Comparison of ENCODE assay signal across 26 cellular contexts in genomic region chr9:1927546-1927945, GRCh38.
DNase-seq lines count a peak whose midpoint lies in the region; ATAC-seq, FAIRE-seq and TF ChIP-seq lines count a peak whose summit lies in the region.
"Had no signal": no experiment of that assay in that cellular context is flagged by ENCODE, and none has a peak within 500 bp of the region (broad histone marks: within the 10 kb centered on the region; RNA-seq: fewer than 3 reads in every experiment).

No MANE protein-coding gene starts in this region.

- peaks cover 0 to 4% of the 10 kb centered on the region in 2 experiments; a peak in 1 of 4 replicates for H3K36me3 ChIP-seq in GM12878 (ENCODE audit: control insufficient read depth in 2 of 2, insufficient read depth in 2 of 2, low read length in 1 of 2)
- H3K36me3 ChIP-seq in neural progenitor cell, result no peaks in the 10 kb centered on the region
- no peaks in the 10 kb centered on the region for H3K36me3 ChIP-seq in vagina
- H3K36me3 ChIP-seq: BE2C, BLaER1 had no signal

- no peak overlapping the region for H3K4me3 Mint-ChIP-seq in neural progenitor cell
- H3K4me3 Mint-ChIP-seq in activated CD4-positive, alpha-beta memory T cell treated with anti-CD3 and anti-CD28 coated beads for 36 hours, result no peak overlapping the region
- H3K4me3 Mint-ChIP-seq: CD14-positive monocyte; CD4-positive, alpha-beta memory T cell; CD4-positive, CD25-positive, alpha-beta regulatory T cell; CD8-positive, alpha-beta memory T cell had no signal

- H3K27me3 ChIP-seq in GM12878 (replicated peaks in 1 of 2; ENCODE audit: control insufficient read depth in 2 of 2, insufficient read depth in 2 of 2, low read length in 1 of 2), result no peaks in the 10 kb centered on the region
- H3K27me3 ChIP-seq in neural progenitor cell, result no peaks in the 10 kb centered on the region
- H3K27me3 ChIP-seq in vagina, result no peaks in the 10 kb centered on the region
- H3K27me3 ChIP-seq: BE2C, BLaER1 had no signal

- ATAC-seq in GM12878, result no peak
- ATAC-seq in HG02973 (IDR thresholded peaks at IDR 0.05; ENCODE audit: unreplicated experiment), result no peak

- TF ChIP-seq POLR2A in GM12892 (IDR thresholded peaks at IDR 0.05; ENCODE audit: low read depth, low read length) (no peak), GM12878 (IDR thresholded peaks at IDR 0.05; ENCODE audit: low read depth, low read length) (no peak), vagina (IDR thresholded peaks at IDR 0.05) (no peak)

- RAD21 ChIA-PET in GM12878 (lab: Charles Lee; ENCODE audit: unreplicated experiment), result interaction anchor here (1.1 to 3.6 kb wide), 5 partner anchors 9 to 52 kb away, joined by 3 to 56 read pairs (median 7); no protein-coding TSS in a partner anchor

- POLR2A ChIA-PET in GM12878 (lab: Charles Lee), result interaction anchor here (1.0 to 2.2 kb wide), 5 partner anchors 9 to 51 kb away, joined by 3 to 7 read pairs (median 4); no protein-coding TSS in a partner anchor
- POLR2A ChIA-PET in activated CD4-positive, alpha-beta memory T cell treated with anti-CD3 and anti-CD28 coated beads for 36 hours (lab: Charles Lee), result no interaction called here

- peaks cover 2% of the 10 kb centered on the region for H3K27me3 Mint-ChIP-seq in neural progenitor cell (ENCODE audit: insufficient read depth, low read depth)
- H3K27me3 Mint-ChIP-seq in activated CD4-positive, alpha-beta memory T cell treated with anti-CD3 and anti-CD28 coated beads for 36 hours, result no peaks in the 10 kb centered on the region
- H3K27me3 Mint-ChIP-seq: CD4-positive, alpha-beta memory T cell; CD8-positive, alpha-beta memory T cell had no signal

- no peak for TF ChIP-seq CTCF in GM12878 (IDR thresholded peaks at IDR 0.05 in 2 of 3, conservative IDR thresholded peaks at IDR 0.05 in 1 of 3; ENCODE audit: control insufficient read depth in 2 of 3, extremely low read depth in 1 of 3, insufficient read depth in 1 of 3, low read depth in 3 of 3, low read length in 3 of 3)
- no peak for TF ChIP-seq CTCF in neural progenitor cell (IDR thresholded peaks at IDR 0.05)
- no peak for TF ChIP-seq CTCF in vagina (IDR thresholded peaks at IDR 0.05)

- H3K9me3 Mint-ChIP-seq in neural progenitor cell, result peaks cover under 1% of the 10 kb centered on the region
- H3K9me3 Mint-ChIP-seq in activated CD4-positive, alpha-beta memory T cell treated with anti-CD3 and anti-CD28 coated beads for 36 hours, result peaks cover 3% of the 10 kb centered on the region
- H3K9me3 Mint-ChIP-seq: CD4-positive, alpha-beta memory T cell; CD8-positive, alpha-beta memory T cell had no signal

- no TSS peak for BruUV-seq in GM12878 (replicated peaks; lab: Mats Ljungman, UMichigan)

- no peak for DNase-seq in GM12892 (ENCODE audit: insufficient read length)
- DNase-seq in GM12878 (ENCODE audit: low read depth, low spot score), result no peak
- DNase-seq in cerebellum (ENCODE audit: low spot score), result peak; percentile 32
- DNase-seq in neural progenitor cell (ENCODE audit: low spot score), result peak; percentile 71
- no peak for DNase-seq in NK-92 treated with Interleukin-12 subunit alpha and Interleukin-12 subunit beta, amount 100 ng/mL, for 24 hours (lab: John Stamatoyannopoulos, UW)
- DNase-seq in vagina (ENCODE audit: extremely low spot score in 2 of 2), result no peak
- DNase-seq in activated CD4-positive, alpha-beta memory T cell treated with anti-CD3 and anti-CD28 coated beads for 36 hours, result no peak
- DNase-seq: 8988T; ACHN; BE2C; CD4-positive, alpha-beta memory T cell; CD4-positive, CD25-positive, alpha-beta regulatory T cell; CD8-positive, alpha-beta memory T cell; COR-L47; DMS 273 treated with DMSO at 0.1 percent for 48 hours; DMS153; DMS53; DMS79; DND-41; EL; GF-D8 had no signal

- H3K4me1 ChIP-seq in GM12878 (ENCODE audit: control insufficient read depth, insufficient read depth, low read length) (peaks cover 24% of the 10 kb centered on the region), neural progenitor cell (peaks cover 12% of the 10 kb centered on the region), vagina (no peaks in the 10 kb centered on the region)
- H3K4me1 ChIP-seq: BE2C, BLaER1 had no signal

- H3K4me3 ChIP-seq in GM12878 (no peak overlapping the region), neural progenitor cell (no peak overlapping the region), vagina (no peak overlapping the region)
- H3K4me3 ChIP-seq: BLaER1 had no signal

- CTCF ChIA-PET in GM12878 (lab: Yijun Ruan, JAX), result interaction anchor here (0.8 to 1.8 kb wide), 3 partner anchors 9 to 12 kb away, joined by 3 to 9 read pairs (median 5); no protein-coding TSS in a partner anchor
- CTCF ChIA-PET in activated CD4-positive, alpha-beta memory T cell treated with anti-CD3 and anti-CD28 coated beads for 36 hours (lab: Charles Lee), result interaction anchor here (0.7 to 1.2 kb wide), 2 partner anchors 12 to 160 kb away, joined by 3 to 5 read pairs; no protein-coding TSS in a partner anchor

- FAIRE-seq in GM12892 (lab: Jason Lieb, UNC) (peak; percentile 9), GM12878 (lab: Jason Lieb, UNC) (no peak)
- FAIRE-seq: A204.1, G401.6 had no signal

- H3F3A ChIP-seq in neural progenitor cell (ENCODE audit: low read depth), result no peaks in the 10 kb centered on the region

- intact Hi-C loops in GM12878 (cut with micrococcal nuclease; ENCODE audit: unreplicated experiment), result loop anchor here (10.0 kb wide), 2 partner anchors 157 to 393 kb away; no protein-coding TSS in a partner anchor
- intact Hi-C loops in vagina (cut with DNase I), result no loop called here
- intact Hi-C loops in activated CD4-positive, alpha-beta memory T cell treated with anti-CD3 and anti-CD28 coated beads for 36 hours (cut with micrococcal nuclease), result loop anchor here (5.0 kb wide), 1 partner anchor 50 kb away; no protein-coding TSS in a partner anchor

- in situ Hi-C loops in GM12878 (cut with MboI), result no loop called here

- TF ChIP-seq RAD21 in GM12878 (IDR thresholded peaks at IDR 0.05; ENCODE audit: insufficient read depth, low read depth, low read length), result no peak

- peaks cover 9% of the 10 kb centered on the region for H3K79me2 ChIP-seq in GM12878 (ENCODE audit: control insufficient read depth, insufficient read depth, low read length)
- no peaks in the 10 kb centered on the region for H3K79me2 ChIP-seq in neural progenitor cell (ENCODE audit: low read depth)

- TF ChIP-seq EP300 in GM12878 (IDR thresholded peaks at IDR 0.05; ENCODE audit: borderline replicate concordance in 1 of 2, control insufficient read depth in 1 of 2, low read depth in 2 of 2, low read length in 2 of 2), result no peak

- peak overlapping the region; percentile 57 for H3K27ac Mint-ChIP-seq in neural progenitor cell
- H3K27ac Mint-ChIP-seq in activated CD4-positive, alpha-beta memory T cell treated with anti-CD3 and anti-CD28 coated beads for 36 hours, result no peak overlapping the region
- H3K27ac Mint-ChIP-seq: CD14-positive monocyte; CD4-positive, alpha-beta memory T cell; CD4-positive, CD25-positive, alpha-beta regulatory T cell; CD8-positive, alpha-beta memory T cell had no signal

- H2AFZ ChIP-seq in GM12878 (ENCODE audit: control insufficient read depth, low read depth, low read length) (no peak overlapping the region), neural progenitor cell (replicated peaks) (no peak overlapping the region)

- no peaks in the 10 kb centered on the region; the same call in 1 of the 3 replicates for H3K9me3 ChIP-seq in GM12878 (replicated peaks; ENCODE audit: control insufficient read depth, insufficient read depth, low read length)
- H3K9me3 ChIP-seq in neural progenitor cell (ENCODE audit: low read depth), result no peaks in the 10 kb centered on the region
- no peaks in the 10 kb centered on the region for H3K9me3 ChIP-seq in vagina
- H3K9me3 ChIP-seq: BE2C, BLaER1 had no signal

- H3K36me3 Mint-ChIP-seq in neural progenitor cell, result no peaks in the 10 kb centered on the region
- no peaks in the 10 kb centered on the region for H3K36me3 Mint-ChIP-seq in activated CD4-positive, alpha-beta memory T cell treated with anti-CD3 and anti-CD28 coated beads for 36 hours
- H3K36me3 Mint-ChIP-seq: CD14-positive monocyte; CD4-positive, alpha-beta memory T cell; CD4-positive, CD25-positive, alpha-beta regulatory T cell; CD8-positive, alpha-beta memory T cell had no signal

- H3K9ac ChIP-seq in GM12878 (ENCODE audit: control insufficient read depth, insufficient read depth, low read length) (no peak overlapping the region), neural progenitor cell (no peak overlapping the region)
- H3K9ac ChIP-seq: BLaER1 had no signal

- peak overlapping the region; percentile 88; the same call in 1 of the 2 replicates for H3K27ac ChIP-seq in GM12878 (ENCODE audit: control insufficient read depth, insufficient read depth)
- H3K27ac ChIP-seq in neural progenitor cell, result no peak overlapping the region
- no peak overlapping the region for H3K27ac ChIP-seq in vagina
- H3K27ac ChIP-seq: BLaER1 had no signal

- SMC1A ChIA-PET in GM12878 (lab: Charles Lee; ENCODE audit: uncharacterized antibody, unreplicated experiment), result interaction anchor here (0.7 to 4.9 kb wide), 6 partner anchors 10 to 90 kb away, joined by 3 to 58 read pairs (median 12); no protein-coding TSS in a partner anchor

- 99% methylated on average over 6 of the region's 6 CpGs for WGBS in GM12878 (ENCODE audit: insufficient coverage, insufficient replicate concordance, low lambda C conversion rate, missing lambda C conversion rate)

- peak overlapping the region; percentile 58; the same call in 1 of the 2 replicates for H3K4me2 ChIP-seq in GM12878 (ENCODE audit: control insufficient read depth, insufficient read depth)
- H3K4me2 ChIP-seq in neural progenitor cell, result no peak overlapping the region
- H3K4me2 ChIP-seq: BLaER1 had no signal

- H3K4me1 Mint-ChIP-seq in neural progenitor cell, result peaks cover 15% of the 10 kb centered on the region
- H3K4me1 Mint-ChIP-seq in activated CD4-positive, alpha-beta memory T cell treated with anti-CD3 and anti-CD28 coated beads for 36 hours (ENCODE audit: low read depth), result peaks cover 6% of the 10 kb centered on the region
- H3K4me1 Mint-ChIP-seq: CD14-positive monocyte had no signal

- no peaks in the 10 kb centered on the region for H4K20me1 ChIP-seq in GM12878 (ENCODE audit: control insufficient read depth, insufficient read depth)
- H4K20me1 ChIP-seq in neural progenitor cell (ENCODE audit: low read depth), result no peaks in the 10 kb centered on the region
- H4K20me1 ChIP-seq: BLaER1 had no signal

TF ChIP-seq in GM12878, 131 proteins besides CTCF, POLR2A, EP300 and RAD21:
- TF ChIP-seq KAT2A (conservative IDR thresholded peaks at IDR 0.05; ENCODE audit: control insufficient read depth, low read depth, low read length), result no peak
- TF ChIP-seq SMAD5 (IDR thresholded peaks at IDR 0.05; ENCODE audit: low read depth), result 0 out of 2 replicates have a peak, but pooled peaks have one; percentile 14

Comparison
In these comparisons a context has a peak if more than half of its experiments do, and no peak if none do; other contexts are left out.
1. DNase-seq: peak in cerebellum (single experiment) and neural progenitor cell (single experiment); none in GM12892 (single experiment), GM12878 (single experiment), NK-92 treated with Interleukin-12 subunit alpha and Interleukin-12 subunit beta, amount 100 ng/mL, for 24 hours (single experiment), vagina (0 of 2) and activated CD4-positive, alpha-beta memory T cell treated with anti-CD3 and anti-CD28 coated beads for 36 hours (single experiment).